7 cellular contexts compared by ENCODE assay signal in the genomic region with DNA sequence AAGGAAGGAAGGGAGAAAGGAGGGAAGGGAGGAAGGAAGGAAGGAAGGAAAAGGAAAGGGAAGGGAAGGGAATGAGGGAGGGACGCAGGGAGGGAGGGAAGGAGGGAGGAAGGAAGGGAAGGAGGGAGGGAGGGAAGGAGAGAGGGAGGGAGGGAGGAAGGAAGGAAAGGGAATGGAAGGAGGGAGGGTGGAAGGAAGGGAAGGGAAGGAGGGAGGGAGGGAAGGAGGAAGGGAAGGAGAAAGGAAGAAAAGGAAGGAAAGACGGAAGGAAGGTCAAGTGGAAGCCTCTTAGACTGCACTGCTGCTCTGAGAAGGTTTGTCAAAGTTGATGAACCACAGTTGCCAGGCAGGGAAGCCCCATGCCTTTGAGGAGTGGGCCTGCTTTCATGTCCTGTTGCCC.
"Had no signal": no experiment of that assay in that cellular context is flagged by ENCODE, and none has a peak within 500 bp of the region (broad histone marks: within the 10 kb centered on the region; RNA-seq: fewer than 3 reads in every experiment).

No MANE protein-coding gene starts in this region.

- H3K36me3 ChIP-seq: HAP-1 had no signal

- H3K4me3 ChIP-seq: GM23248, HAP-1, K562 had no signal

- H3K4me2 ChIP-seq: KMS-11 had no signal

- H3K9ac ChIP-seq: GM23248, KMS-11 had no signal

- DNase-seq: GM23248, GOT3, H7 had no signal

- H3K4me1 ChIP-seq: HAP-1 had no signal

- ATAC-seq: HCT116, K562 had no signal

- H3K9me3 ChIP-seq: HAP-1 had no signal

- H3K27ac ChIP-seq: GM23248, KMS-11 had no signal

- H2AFZ ChIP-seq: GM23248 had no signal
